4 cellular contexts compared by ENCODE assay signal in genomic region chr10:79779992-79780391, GRCh38. TPM values are rescaled to one million over a fixed set of nuclear protein-coding genes. Genes with fewer than 3 reads are reported as not detected.
"Had no signal": no experiment of that assay in that cellular context is flagged by ENCODE, and none has a peak within 500 bp of the region (broad histone marks: within the 10 kb centered on the region; RNA-seq: fewer than 3 reads in every experiment).

No MANE protein-coding gene starts in this region.

RNA-seq across cellular contexts. Expression of gene NUTM2E, which starts 46.5 kb away (rescaled TPM):
- total RNA-seq: ascending aorta; bronchial epithelial cell; cardiac muscle cell; T-helper 1 cell treated with Interleukin-12 subunit alpha and Interleukin-12 subunit beta and Interleukin-4 antibody, amounts not matched to agents 30 ng/mL and 1 ng/mL, for 36 hours had no signal
- polyA plus RNA-seq: cardiac muscle cell had no signal
